ENCODE assay signal across 21 cellular contexts in genomic region chr10:86376403-86376802, GRCh38. TPM values are rescaled to one million over a fixed set of nuclear protein-coding genes. Genes with fewer than 3 reads are reported as not detected.
DNase-seq lines count a peak whose midpoint lies in the region; ATAC-seq and TF ChIP-seq lines count a peak whose summit lies in the region.
"Had no signal": no experiment of that assay in that cellular context is flagged by ENCODE, and none has a peak within 500 bp of the region (broad histone marks: within the 10 kb centered on the region; RNA-seq: fewer than 3 reads in every experiment).

No MANE protein-coding gene starts in this region.

- H3K9ac ChIP-seq in BLaER1 treated with 17β-estradiol and CSF1 and Interleukin-3, amounts not matched to agents 10 nM and 100 nM = no peak overlapping the region; a peak in 1 of 22 replicates
- H3K9ac ChIP-seq in HCT116 (ENCODE audit: low read length) = no peak overlapping the region
- no peak overlapping the region for H3K9ac ChIP-seq in iPS-15b (ENCODE audit: low read depth, low read length)

- TF ChIP-seq POLR2A in HCT116 (IDR thresholded peaks at IDR 0.05; ENCODE audit: borderline replicate concordance, extremely low read depth, insufficient read depth, insufficient read length) = no peak

- no peaks in the 10 kb centered on the region for H3K4me1 Mint-ChIP-seq in osteocyte (ENCODE audit: unreplicated experiment)
- H3K4me1 Mint-ChIP-seq: T-helper 17 cell had no signal

- ATAC-seq in HCT116 = no peak

- H3K9me3 Mint-ChIP-seq in osteocyte (ENCODE audit: unreplicated experiment) = no peaks in the 10 kb centered on the region
- H3K9me3 Mint-ChIP-seq: activated T-cell treated with anti-CD3 and anti-CD28 coated beads, Interleukin-2, amount 50 U/mL, for 24 hours; stimulated activated naive CD8-positive, alpha-beta T cell treated with anti-CD3 and anti-CD28 coated beads, Interleukin-15, Interleukin-2, amounts not matched to agents 100 ng/mL and 50 ng/mL, for 24 hours had no signal

- peaks cover 0 to 36% (median 18%) of the 10 kb centered on the region in 10 experiments; a peak in 12 of 20 replicates for H3K4me1 ChIP-seq in BLaER1 treated with 17β-estradiol and CSF1 and Interleukin-3, amounts not matched to agents 10 nM and 100 nM
- H3K4me1 ChIP-seq in HCT116 (ENCODE audit: control insufficient read depth in 1 of 2, insufficient read depth in 2 of 2, low read length in 2 of 2) (peaks cover 0 to 9% of the 10 kb centered on the region in 2 experiments; a peak in 2 of 4 replicates), iPS-15b (ENCODE audit: control insufficient read depth, insufficient read depth, low read length) (no peaks in the 10 kb centered on the region), left ventricle myocardium inferior (peaks cover 5% of the 10 kb centered on the region)

- H3K4me2 ChIP-seq in BLaER1 treated with 17β-estradiol and CSF1 and Interleukin-3, amounts not matched to agents 10 nM and 100 nM = peak overlapping the region in 8 of 11 experiments; percentile 67 to 90 (median 86); a peak in 10 of 22 replicates
- H3K4me2 ChIP-seq in HCT116 (ENCODE audit: low read length) = no peak overlapping the region

- H3K79me2 ChIP-seq in HCT116 (ENCODE audit: insufficient read depth, low read length) = no peaks in the 10 kb centered on the region

- no peaks in the 10 kb centered on the region for H3K9me2 ChIP-seq in HCT116 (ENCODE audit: insufficient read depth)

- no peak overlapping the region for H3K27ac ChIP-seq in BLaER1 treated with 17β-estradiol and CSF1 and Interleukin-3, amounts not matched to agents 10 nM and 100 nM
- no peak overlapping the region for H3K27ac ChIP-seq in HCT116 (ENCODE audit: low read depth, low read length)
- no peak overlapping the region for H3K27ac ChIP-seq in left ventricle myocardium inferior (replicated peaks)
- H3K27ac ChIP-seq: adrenal gland had no signal

- TF ChIP-seq RAD21 in HCT116 (IDR thresholded peaks at IDR 0.05; ENCODE audit: low read depth) = no peak

- RAD21 ChIA-PET in HCT116 (lab: Charles Lee; ENCODE audit: low non-redundant PET in 1 of 2, low total read pairs in 2 of 2, uncharacterized antibody in 2 of 2, unreplicated experiment in 2 of 2) = no interaction called here

- POLR2A ChIA-PET in HCT116 (lab: Charles Lee) = no interaction called here

- intact Hi-C loops in HCT116 (cut with micrococcal nuclease) (loop anchor here (5.0 to 10.0 kb wide), 5 partner anchors 199 to 1764 kb away; no protein-coding TSS in a partner anchor), left ventricle myocardium inferior (cut with micrococcal nuclease) (loop anchor here (10.0 kb wide), 1 partner anchor 592 kb away; no protein-coding TSS in a partner anchor)

- H3K4me3 Mint-ChIP-seq in osteocyte (ENCODE audit: unreplicated experiment) = no peak overlapping the region
- H3K4me3 Mint-ChIP-seq: activated CD8-positive, alpha-beta T cell treated with anti-CD3 and anti-CD28 coated beads, Interleukin-2, amount 10 ng/mL, durations not matched to agents 7 days and 5 days; activated T-cell treated with anti-CD3 and anti-CD28 coated beads, Interleukin-2, amount 50 U/mL, for 24 hours; stimulated activated naive CD8-positive, alpha-beta T cell treated with anti-CD3 and anti-CD28 coated beads, Interleukin-15, Interleukin-2, amounts not matched to agents 100 ng/mL and 50 ng/mL, for 24 hours had no signal

- no peaks in the 10 kb centered on the region for H3K9me3 ChIP-seq in BLaER1 treated with 17β-estradiol and CSF1 and Interleukin-3, amounts not matched to agents 10 nM and 100 nM (replicated peaks in 1 of 11)
- no peaks in the 10 kb centered on the region for H3K9me3 ChIP-seq in HCT116 (ENCODE audit: control insufficient read depth in 1 of 2, insufficient read depth in 1 of 2, low read depth in 1 of 2, low read length in 2 of 2)
- H3K9me3 ChIP-seq in iPS-15b (ENCODE audit: control insufficient read depth, insufficient read depth, low read length) = no peaks in the 10 kb centered on the region
- H3K9me3 ChIP-seq in left ventricle myocardium inferior (replicated peaks) = no peaks in the 10 kb centered on the region
- H3K9me3 ChIP-seq: adrenal gland, HAP-1 had no signal

- TF ChIP-seq CTCF in HCT116 (IDR thresholded peaks at IDR 0.05 in 2 of 3, conservative IDR thresholded peaks at IDR 0.05 in 1 of 3; ENCODE audit: borderline replicate concordance in 1 of 3, insufficient read depth in 1 of 3, low read depth in 2 of 3, low read length in 2 of 3) = no peak
- TF ChIP-seq CTCF in osteocyte (IDR thresholded peaks at IDR 0.05) = no peak
- no peak for TF ChIP-seq CTCF in left ventricle myocardium inferior (IDR thresholded peaks at IDR 0.05; ENCODE audit: borderline replicate concordance)

- H3K27me3 Mint-ChIP-seq in osteocyte (ENCODE audit: unreplicated experiment) = peaks cover 57% of the 10 kb centered on the region

- DNase-seq in HCT116 (ENCODE audit: low read depth, low spot score) = no peak
- peak; percentile 73 for DNase-seq in osteocyte (ENCODE audit: extremely low spot score, unreplicated experiment)
- no peak for DNase-seq in left ventricle myocardium inferior
- no peak for DNase-seq in activated CD4-positive, alpha-beta T cell treated with anti-CD3 and anti-CD28 coated beads, Interleukin-2, amount 50 U/mL, for 4 hours
- no peak for DNase-seq in NCI-H2196 (lab: John Stamatoyannopoulos, UW; ENCODE audit: unreplicated experiment)
- no peak for DNase-seq in NCI-H82 (lab: John Stamatoyannopoulos, UW)
- DNase-seq: activated CD4-positive, CD25-positive, alpha-beta regulatory T cell treated with anti-CD3 and anti-CD28 coated beads, Interleukin-2, amount 50 U/mL, for 72 hours; activated CD8-positive, alpha-beta T cell treated with anti-CD3 and anti-CD28 coated beads, Interleukin-2, amount 10 ng/mL, durations not matched to agents 7 days and 5 days; activated naive CD4-positive, alpha-beta T cell treated with Interleukin-2 at 50 U/mL for 16 hours; activated T-cell treated with anti-CD3 and anti-CD28 coated beads, Interleukin-2, amount 50 U/mL, for 24 hours; central memory CD4-positive, alpha-beta T cell; NCI-H1417 treated with DMSO at 0.1 percent for 48 hours; T-helper 17 cell had no signal

- no peaks in the 10 kb centered on the region for H3K36me3 Mint-ChIP-seq in osteocyte (ENCODE audit: unreplicated experiment)

- H3K36me3 ChIP-seq in BLaER1 treated with 17β-estradiol and CSF1 and Interleukin-3, amounts not matched to agents 10 nM and 100 nM = no peaks in the 10 kb centered on the region
- no peaks in the 10 kb centered on the region for H3K36me3 ChIP-seq in HCT116 (ENCODE audit: control insufficient read depth in 1 of 2, insufficient read depth in 2 of 2, low read length in 2 of 2)
- H3K36me3 ChIP-seq in iPS-15b (ENCODE audit: control insufficient read depth, insufficient read depth, low read length) = no peaks in the 10 kb centered on the region
- no peaks in the 10 kb centered on the region for H3K36me3 ChIP-seq in left ventricle myocardium inferior
- H3K36me3 ChIP-seq: adrenal gland, HAP-1 had no signal

- peak overlapping the region; percentile 85 for H2AFZ ChIP-seq in HCT116 (ENCODE audit: low read depth, low read length, poor library complexity, severe bottlenecking)

- no peak overlapping the region for H3K27ac Mint-ChIP-seq in osteocyte (ENCODE audit: unreplicated experiment)
- H3K27ac Mint-ChIP-seq: activated CD8-positive, alpha-beta T cell treated with anti-CD3 and anti-CD28 coated beads, Interleukin-2, amount 10 ng/mL, durations not matched to agents 7 days and 5 days; activated T-cell treated with anti-CD3 and anti-CD28 coated beads, Interleukin-2, amount 50 U/mL, for 24 hours; stimulated activated naive CD8-positive, alpha-beta T cell treated with anti-CD3 and anti-CD28 coated beads, Interleukin-15, Interleukin-2, amounts not matched to agents 100 ng/mL and 50 ng/mL, for 24 hours; T-helper 17 cell had no signal

- peaks cover 0 to 8% (median 0%) of the 10 kb centered on the region in 11 experiments; a peak in 2 of 22 replicates for H4K20me1 ChIP-seq in BLaER1 treated with 17β-estradiol and CSF1 and Interleukin-3, amounts not matched to agents 10 nM and 100 nM
- no peaks in the 10 kb centered on the region for H4K20me1 ChIP-seq in HCT116 (ENCODE audit: insufficient read depth)

- no TSS peak for BruUV-seq in HCT116 (replicated peaks; lab: Mats Ljungman, UMichigan)

- CTCF ChIA-PET in HCT116 (lab: Charles Lee) = no interaction called here

- H3K4me3 ChIP-seq in BLaER1 treated with 17β-estradiol and CSF1 and Interleukin-3, amounts not matched to agents 10 nM and 100 nM = no peak overlapping the region
- H3K4me3 ChIP-seq in HCT116 (replicated peaks in 1 of 2; ENCODE audit: low read depth in 1 of 2, low read length in 2 of 2) (no peak overlapping the region), iPS-15b (ENCODE audit: low read depth, low read length) (peak overlapping the region; percentile 49), left ventricle myocardium inferior (no peak overlapping the region)
- H3K4me3 ChIP-seq: HAP-1 had no signal

- peaks cover 0 to 12% (median 0%) of the 10 kb centered on the region in 11 experiments; a peak in 5 of 22 replicates for H3K27me3 ChIP-seq in BLaER1 treated with 17β-estradiol and CSF1 and Interleukin-3, amounts not matched to agents 10 nM and 100 nM
- H3K27me3 ChIP-seq in HCT116 (ENCODE audit: insufficient read depth, low read length) = no peaks in the 10 kb centered on the region
- peaks cover 43% of the 10 kb centered on the region for H3K27me3 ChIP-seq in iPS-15b (ENCODE audit: control insufficient read depth, insufficient read depth, low read length)
- H3K27me3 ChIP-seq in left ventricle myocardium inferior (ENCODE audit: low read depth) = peaks cover 86% of the 10 kb centered on the region

TF ChIP-seq in HCT116, 20 proteins besides CTCF, POLR2A, EP300 and RAD21 (continues in another document):
- TF ChIP-seq FOSL1 (IDR thresholded peaks at IDR 0.05; ENCODE audit: low read depth) (no peak), YY1 (IDR thresholded peaks at IDR 0.05; ENCODE audit: extremely low read depth, insufficient replicate concordance, low read depth, low read length) (no peak), SRF (IDR thresholded peaks at IDR 0.05; ENCODE audit: low read depth) (no peak), SP1 (IDR thresholded peaks at IDR 0.05; ENCODE audit: low read depth) (no peak), ELF1 (IDR thresholded peaks at IDR 0.05; ENCODE audit: borderline replicate concordance, low read depth) (no peak)

RNA-seq across cellular contexts. Expression of gene GRID1, which starts 9.8 kb away (rescaled TPM):
- total RNA-seq in HCT116 (2021; ENCODE audit: unreplicated experiment) = 5.6 TPM
- polyA plus RNA-seq in HCT116 (2012) = 4.8 and 5.0 TPM in 2 replicates
- 0.11 TPM in 1 of 2 replicates, not detected in the other for total RNA-seq in osteocyte
- total RNA-seq in left ventricle myocardium inferior = 1.6 TPM
- total RNA-seq: activated CD8-positive, alpha-beta T cell treated with anti-CD3 and anti-CD28 coated beads, Interleukin-2, amount 10 ng/mL, durations not matched to agents 7 days and 5 days; LHCN-M2; PC-3; T-helper 17 cell had no signal
- polyA plus RNA-seq: AG04450 had no signal
